Comparison of ENCODE assay signal across 1 cellular context in the genomic region with DNA sequence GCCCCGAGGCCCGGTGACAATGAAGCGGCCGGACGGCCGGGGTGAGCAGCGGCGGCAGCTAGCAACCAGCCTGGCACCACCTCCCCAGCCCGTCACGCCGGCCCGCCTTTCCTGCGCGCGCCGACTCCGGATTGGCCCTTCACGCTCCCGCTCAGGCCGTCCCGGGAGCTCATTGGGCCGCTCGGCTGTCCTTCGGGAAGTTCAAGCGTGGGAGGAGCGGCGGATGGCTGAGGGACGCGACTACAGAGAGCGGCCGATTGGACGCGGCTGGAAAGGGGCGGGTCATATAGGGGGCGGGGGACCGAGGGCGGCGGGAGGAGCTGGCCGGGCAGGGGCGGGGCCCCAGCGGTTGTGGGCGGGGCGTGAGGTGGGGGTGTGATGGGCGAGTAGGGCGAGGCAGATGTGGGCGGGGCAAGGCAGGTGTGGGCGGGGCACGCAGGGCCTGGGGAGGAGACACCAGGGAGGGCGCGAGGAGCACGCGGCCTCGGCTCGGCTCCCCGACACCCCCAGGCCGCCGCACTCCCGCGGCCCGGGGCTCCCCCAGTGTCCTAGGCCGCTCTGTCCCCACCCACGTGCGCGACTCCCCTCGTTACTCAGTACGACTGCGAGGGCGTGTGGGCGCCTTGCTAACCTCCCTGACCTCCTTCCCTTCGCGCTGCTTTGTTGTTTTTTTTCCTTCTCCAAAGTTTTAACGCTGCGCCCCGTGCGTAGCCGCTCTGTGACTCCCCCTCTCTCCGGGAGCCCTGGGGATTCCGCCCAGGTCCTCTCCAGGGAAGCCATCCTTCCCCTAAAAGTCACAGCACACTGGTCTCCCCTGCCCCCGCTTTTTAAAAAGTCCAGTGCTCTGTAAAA.
A peak's percentile ranks its signal among the peaks of the same experiment; 100 is the strongest.
TF ChIP-seq lines count a peak whose summit lies in the region.

Gene CEP131, minus strand, starts transcription at position 60 of the 852 bp plus-strand sequence. CDS start 2,909 bp downstream, outside the sequence.

TF ChIP-seq in K562, 482 proteins besides CTCF, POLR2A, EP300 and RAD21 (continued from another document and continues in another):
- TF ChIP-seq MBD1 (CRISPR knock-in tag; IDR thresholded peaks at IDR 0.05) (no peak), SAFB2 (IDR thresholded peaks at IDR 0.05; ENCODE audit: borderline replicate concordance, low read depth, low read length, severe bottlenecking) (no peak), NFE2 (IDR thresholded peaks at IDR 0.05; ENCODE audit: low read depth) (no peak), NR4A1 (CRISPR knock-in tag; IDR thresholded peaks at IDR 0.05) (0 out of 2 replicates have a peak, but pooled peaks have one; percentile 45), NR4A1 (tag; IDR thresholded peaks at IDR 0.05) (peak; percentile 49; the same call in 1 of the 2 replicates), FOXJ3 (CRISPR knock-in tag; IDR thresholded peaks at IDR 0.05) (no peak), HDAC8 (tag; IDR thresholded peaks at IDR 0.05) (no peak), ZNF76 (CRISPR knock-in tag; IDR thresholded peaks at IDR 0.05; ENCODE audit: borderline replicate concordance) (no peak; the same call in 1 of the 2 replicates), ZNF311 (CRISPR knock-in tag; IDR thresholded peaks at IDR 0.05) (0 out of 2 replicates have a peak, but pooled peaks have one; percentile 22), U2AF1 (optimal IDR thresholded peaks at IDR 0.05; ENCODE audit: low read depth, low read length) (no peak), NCOA1 (IDR thresholded peaks at IDR 0.05; ENCODE audit: low read depth) (no peak), YY1 (IDR thresholded peaks at IDR 0.05; ENCODE audit: borderline replicate concordance in 1 of 3, control insufficient read depth in 1 of 3, extremely low read depth in 1 of 3, insufficient read depth in 3 of 3, insufficient read length in 1 of 3, insufficient replicate concordance in 2 of 3, low read depth in 1 of 3, low read length in 2 of 3) (peak in 2 of 3 experiments; percentile 8 to 15), ILK (tag; IDR thresholded peaks at IDR 0.05; ENCODE audit: borderline replicate concordance, low read depth) (no peak), VEZF1 (CRISPR knock-in tag; IDR thresholded peaks at IDR 0.05) (peak; percentile 93), TFAM (CRISPR knock-in tag; conservative IDR thresholded peaks at IDR 0.05) (no peak), KDM4B (IDR thresholded peaks at IDR 0.05; ENCODE audit: borderline replicate concordance in 2 of 2, low read depth in 1 of 2) (no peak), THRAP3 (IDR thresholded peaks at IDR 0.05; ENCODE audit: borderline replicate concordance) (no peak), RBM34 (IDR thresholded peaks at IDR 0.05; ENCODE audit: borderline replicate concordance, insufficient read depth, low read length) (no peak), ZNF24 (IDR thresholded peaks at IDR 0.05) (no peak), BMI1 (IDR thresholded peaks at IDR 0.05; ENCODE audit: low read length) (no peak), ZNF785 (CRISPR knock-in tag; IDR thresholded peaks at IDR 0.05) (no peak), ZNF3 (CRISPR knock-in tag; IDR thresholded peaks at IDR 0.05) (no peak), MECOM (CRISPR knock-in tag; IDR thresholded peaks at IDR 0.05) (no peak), ASH1L (IDR thresholded peaks at IDR 0.05; ENCODE audit: borderline replicate concordance, low read depth, partially characterized antibody) (peak; percentile 96), ATF6 (CRISPR knock-in tag; IDR thresholded peaks at IDR 0.05) (peak; percentile 70; the same call in 1 of the 2 replicates), FOXP1 (CRISPR knock-in tag; IDR thresholded peaks at IDR 0.05) (no peak), FOXJ2 (tag; IDR thresholded peaks at IDR 0.05) (no peak), TEAD2 (tag; IDR thresholded peaks at IDR 0.05) (no peak), PHF20 (IDR thresholded peaks at IDR 0.05; ENCODE audit: partially characterized antibody) (peak; percentile 60), BHLHE40 (IDR thresholded peaks at IDR 0.05; ENCODE audit: low read length) (peak; percentile 58), NFXL1 (CRISPR knock-in tag; IDR thresholded peaks at IDR 0.05) (0 out of 2 replicates have a peak, but pooled peaks have one; percentile 40), PHB (CRISPR knock-in tag; IDR thresholded peaks at IDR 0.05) (no peak), TFAP4 (CRISPR knock-in tag; IDR thresholded peaks at IDR 0.05; ENCODE audit: borderline replicate concordance) (peak; percentile 82), TCF7L2 (IDR thresholded peaks at IDR 0.05; ENCODE audit: low read depth, low read length) (no peak), HNRNPUL1 (IDR thresholded peaks at IDR 0.05; ENCODE audit: low read length) (no peak), ZNF324 (CRISPR knock-in tag; IDR thresholded peaks at IDR 0.05) (no peak), PCBP2 (IDR thresholded peaks at IDR 0.05; ENCODE audit: low read depth, low read length, poor library complexity, severe bottlenecking) (no peak)
- TF ChIP-seq, protein P1, sequence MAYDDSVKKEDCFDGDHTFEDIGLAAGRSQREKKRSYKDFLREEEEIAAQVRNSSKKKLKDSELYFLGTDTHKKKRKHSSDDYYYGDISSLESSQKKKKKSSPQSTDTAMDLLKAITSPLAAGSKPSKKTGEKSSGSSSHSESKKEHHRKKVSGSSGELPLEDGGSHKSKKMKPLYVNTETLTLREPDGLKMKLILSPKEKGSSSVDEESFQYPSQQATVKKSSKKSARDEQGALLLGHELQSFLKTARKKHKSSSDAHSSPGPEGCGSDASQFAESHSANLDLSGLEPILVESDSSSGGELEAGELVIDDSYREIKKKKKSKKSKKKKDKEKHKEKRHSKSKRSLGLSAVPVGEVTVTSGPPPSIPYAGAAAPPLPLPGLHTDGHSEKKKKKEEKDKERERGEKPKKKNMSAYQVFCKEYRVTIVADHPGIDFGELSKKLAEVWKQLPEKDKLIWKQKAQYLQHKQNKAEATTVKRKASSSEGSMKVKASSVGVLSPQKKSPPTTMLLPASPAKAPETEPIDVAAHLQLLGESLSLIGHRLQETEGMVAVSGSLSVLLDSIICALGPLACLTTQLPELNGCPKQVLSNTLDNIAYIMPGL (CRISPR knock-in tag; IDR thresholded peaks at IDR 0.05) = peak; percentile 59; the same call in 1 of the 2 replicates
- TF ChIP-seq, protein P2, sequence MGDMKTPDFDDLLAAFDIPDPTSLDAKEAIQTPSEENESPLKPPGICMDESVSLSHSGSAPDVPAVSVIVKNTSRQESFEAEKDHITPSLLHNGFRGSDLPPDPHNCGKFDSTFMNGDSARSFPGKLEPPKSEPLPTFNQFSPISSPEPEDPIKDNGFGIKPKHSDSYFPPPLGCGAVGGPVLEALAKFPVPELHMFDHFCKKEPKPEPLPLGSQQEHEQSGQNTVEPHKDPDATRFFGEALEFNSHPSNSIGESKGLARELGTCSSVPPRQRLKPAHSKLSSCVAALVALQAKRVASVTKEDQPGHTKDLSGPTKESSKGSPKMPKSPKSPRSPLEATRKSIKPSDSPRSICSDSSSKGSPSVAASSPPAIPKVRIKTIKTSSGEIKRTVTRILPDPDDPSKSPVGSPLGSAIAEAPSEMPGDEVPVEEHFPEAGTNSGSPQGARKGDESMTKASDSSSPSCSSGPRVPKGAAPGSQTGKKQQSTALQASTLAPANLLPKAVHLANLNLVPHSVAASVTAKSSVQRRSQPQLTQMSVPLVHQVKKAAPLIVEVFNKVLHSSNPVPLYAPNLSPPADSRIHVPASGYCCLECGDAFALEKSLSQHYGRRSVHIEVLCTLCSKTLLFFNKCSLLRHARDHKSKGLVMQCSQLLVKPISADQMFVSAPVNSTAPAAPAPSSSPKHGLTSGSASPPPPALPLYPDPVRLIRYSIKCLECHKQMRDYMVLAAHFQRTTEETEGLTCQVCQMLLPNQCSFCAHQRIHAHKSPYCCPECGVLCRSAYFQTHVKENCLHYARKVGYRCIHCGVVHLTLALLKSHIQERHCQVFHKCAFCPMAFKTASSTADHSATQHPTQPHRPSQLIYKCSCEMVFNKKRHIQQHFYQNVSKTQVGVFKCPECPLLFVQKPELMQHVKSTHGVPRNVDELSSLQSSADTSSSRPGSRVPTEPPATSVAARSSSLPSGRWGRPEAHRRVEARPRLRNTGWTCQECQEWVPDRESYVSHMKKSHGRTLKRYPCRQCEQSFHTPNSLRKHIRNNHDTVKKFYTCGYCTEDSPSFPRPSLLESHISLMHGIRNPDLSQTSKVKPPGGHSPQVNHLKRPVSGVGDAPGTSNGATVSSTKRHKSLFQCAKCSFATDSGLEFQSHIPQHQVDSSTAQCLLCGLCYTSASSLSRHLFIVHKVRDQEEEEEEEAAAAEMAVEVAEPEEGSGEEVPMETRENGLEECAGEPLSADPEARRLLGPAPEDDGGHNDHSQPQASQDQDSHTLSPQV (IDR thresholded peaks at IDR 0.05) = peak; percentile 93
- TF ChIP-seq, protein P3, sequence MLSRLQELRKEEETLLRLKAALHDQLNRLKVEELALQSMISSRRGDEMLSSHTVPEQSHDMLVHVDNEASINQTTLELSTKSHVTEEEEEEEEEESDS (CRISPR knock-in tag; IDR thresholded peaks at IDR 0.05) = no peak
- TF ChIP-seq, protein P4, sequence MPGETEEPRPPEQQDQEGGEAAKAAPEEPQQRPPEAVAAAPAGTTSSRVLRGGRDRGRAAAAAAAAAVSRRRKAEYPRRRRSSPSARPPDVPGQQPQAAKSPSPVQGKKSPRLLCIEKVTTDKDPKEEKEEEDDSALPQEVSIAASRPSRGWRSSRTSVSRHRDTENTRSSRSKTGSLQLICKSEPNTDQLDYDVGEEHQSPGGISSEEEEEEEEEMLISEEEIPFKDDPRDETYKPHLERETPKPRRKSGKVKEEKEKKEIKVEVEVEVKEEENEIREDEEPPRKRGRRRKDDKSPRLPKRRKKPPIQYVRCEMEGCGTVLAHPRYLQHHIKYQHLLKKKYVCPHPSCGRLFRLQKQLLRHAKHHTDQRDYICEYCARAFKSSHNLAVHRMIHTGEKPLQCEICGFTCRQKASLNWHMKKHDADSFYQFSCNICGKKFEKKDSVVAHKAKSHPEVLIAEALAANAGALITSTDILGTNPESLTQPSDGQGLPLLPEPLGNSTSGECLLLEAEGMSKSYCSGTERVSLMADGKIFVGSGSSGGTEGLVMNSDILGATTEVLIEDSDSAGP (CRISPR knock-in tag; IDR thresholded peaks at IDR 0.05) = no peak
